9 cellular contexts compared by ENCODE assay signal in genomic region chr1:193111641-193112090, GRCh38. TPM values are rescaled to one million over a fixed set of nuclear protein-coding genes. Genes with fewer than 3 reads are reported as not detected.
DNase-seq lines count a peak whose midpoint lies in the region; ATAC-seq and TF ChIP-seq lines count a peak whose summit lies in the region.
"Had no signal": no experiment of that assay in that cellular context is flagged by ENCODE, and none has a peak within 500 bp of the region (broad histone marks: within the 10 kb centered on the region; RNA-seq: fewer than 3 reads in every experiment).

No MANE protein-coding gene starts in this region.

- H3K4me2 ChIP-seq in OCI-LY1 (ENCODE audit: low read length) (no peak overlapping the region), fibroblast of lung (ENCODE audit: extremely low read depth, insufficient read depth, low read length) (peak overlapping the region; percentile 87)

- WGBS in psoas muscle, 3 donors = 36 to 49% (median 39%) methylated on average over 6 of the region's 6 CpGs

- no peak overlapping the region for H3K4me3 ChIP-seq in OCI-LY1 (ENCODE audit: low read depth, low read length, poor library complexity, severe bottlenecking)
- H3K4me3 ChIP-seq in fibroblast of lung (replicated peaks in 1 of 4; ENCODE audit: control extremely low read depth in 1 of 4, insufficient read depth in 1 of 4, low read depth in 3 of 4, low read length in 4 of 4) = peak overlapping the region in 1 of 4 experiments; percentile 6
- H3K4me3 ChIP-seq in psoas muscle = peak overlapping the region; percentile 23

- H3K79me2 ChIP-seq in OCI-LY1 (ENCODE audit: insufficient read depth, low read length) = no peaks in the 10 kb centered on the region
- H3K79me2 ChIP-seq in fibroblast of lung (ENCODE audit: control insufficient read depth, insufficient read depth, low read length) = no peaks in the 10 kb centered on the region

- H2AFZ ChIP-seq in OCI-LY1 (ENCODE audit: low read length) (0 out of 2 replicates have a peak overlapping the region, but pooled peaks have one; percentile 82), fibroblast of lung (ENCODE audit: low read length) (peak overlapping the region; percentile 62)

- H3K36me3 ChIP-seq in OCI-LY1 (ENCODE audit: insufficient read depth, low read length) = no peaks in the 10 kb centered on the region
- no peaks in the 10 kb centered on the region for H3K36me3 ChIP-seq in fibroblast of lung (ENCODE audit: control insufficient read depth, insufficient read depth, low read length)
- H3K36me3 ChIP-seq in psoas muscle (ENCODE audit: insufficient read depth in 1 of 2, low read depth in 1 of 2) = no peaks in the 10 kb centered on the region

- intact Hi-C loops in psoas muscle (cut with DNase I) = no loop called here

- H3K27me3 ChIP-seq in OCI-LY1 (ENCODE audit: insufficient read depth, low read length) (no peaks in the 10 kb centered on the region), fibroblast of lung (ENCODE audit: control insufficient read depth, insufficient read depth, low read length) (no peaks in the 10 kb centered on the region), psoas muscle (ENCODE audit: insufficient read depth in 3 of 3, low read length in 2 of 3) (no peaks in the 10 kb centered on the region)

- H4K20me1 ChIP-seq in OCI-LY1 (ENCODE audit: insufficient read depth, low read length) (no peaks in the 10 kb centered on the region), fibroblast of lung (ENCODE audit: control insufficient read depth, extremely low read depth, insufficient read depth, low read length) (no peaks in the 10 kb centered on the region)

- TF ChIP-seq CTCF in OCI-LY1 (IDR thresholded peaks at IDR 0.05; ENCODE audit: low read length) (no peak), fibroblast of lung (conservative IDR thresholded peaks at IDR 0.05 in 1 of 2, IDR thresholded peaks at IDR 0.05 in 1 of 2; ENCODE audit: low read depth in 1 of 2, low read length in 2 of 2) (no peak), psoas muscle (IDR thresholded peaks at IDR 0.05) (no peak)

- peak; percentile 71 for DNase-seq in GM04504 (ENCODE audit: low read depth)
- peak; percentile 85 to 90 for DNase-seq in fibroblast of lung (ENCODE audit: low read depth in 2 of 2)
- DNase-seq in psoas muscle = peak; percentile 71 to 75
- DNase-seq in stimulated activated CD4-positive, alpha-beta T cell treated with anti-CD3 and anti-CD28 coated beads, Interleukin-4, amount 100 ng/mL, for 1 hour = no peak
- no peak for DNase-seq in activated CD4-positive, alpha-beta T cell treated with anti-CD3 and anti-CD28 coated beads, Interleukin-2, amount 50 U/mL, for 48 hours
- DNase-seq in iPS-NIHi7 (ENCODE audit: extremely low spot score) = no peak
- DNase-seq: activated CD4-positive, alpha-beta T cell treated with anti-CD3 and anti-CD28 coated beads, Interleukin-2, amount 10 ng/mL, durations not matched to agents 24 days and 14 days had no signal

- no peaks in the 10 kb centered on the region for H3K9me2 ChIP-seq in OCI-LY1 (ENCODE audit: low read depth, low read length)

- H3K9me3 ChIP-seq in OCI-LY1 (ENCODE audit: low read length) (no peaks in the 10 kb centered on the region), fibroblast of lung (ENCODE audit: control insufficient read depth, insufficient read depth, low read depth, low read length) (no peaks in the 10 kb centered on the region), psoas muscle (no peaks in the 10 kb centered on the region)

- no peaks in the 10 kb centered on the region for H3F3A ChIP-seq in OCI-LY1 (ENCODE audit: insufficient read depth, low read length)

- H3K9ac ChIP-seq in OCI-LY1 (ENCODE audit: low read length) (no peak overlapping the region), fibroblast of lung (ENCODE audit: insufficient read depth, low read length) (peak overlapping the region; percentile 41)

- H3K4me1 ChIP-seq in OCI-LY1 (ENCODE audit: insufficient read depth, low read length, severe bottlenecking) (peaks cover 9% of the 10 kb centered on the region), fibroblast of lung (ENCODE audit: control insufficient read depth, extremely low read depth, insufficient read depth, low read length) (peaks cover 28% of the 10 kb centered on the region), psoas muscle (peaks cover 20% of the 10 kb centered on the region)

- H3K27ac ChIP-seq in OCI-LY1 (ENCODE audit: low read depth, low read length, poor library complexity, severe bottlenecking) (no peak overlapping the region), fibroblast of lung (ENCODE audit: insufficient read depth, low read length) (peak overlapping the region; percentile 70), psoas muscle (peak overlapping the region; percentile 84)

- ATAC-seq in psoas muscle (peak; percentile 66 to 75 (median 74)), HG02610 (IDR thresholded peaks at IDR 0.05; ENCODE audit: unreplicated experiment) (no peak)

RNA-seq across cellular contexts. Expression of gene GLRX2, which starts 6.5 kb away (rescaled TPM):
- total RNA-seq in fibroblast of lung (3.3 and 15.9 TPM in 2 replicates), psoas muscle (10 to 100 TPM; 41.3 to 68.1 (median 54.7) TPM)
- polyA plus RNA-seq in fibroblast of lung (27.2 and 28.6 TPM in 2 replicates), psoas muscle (10 to 100 TPM; 48.1 to 97.9 (median 72.8) TPM)
- 30.4 and 32.4 TPM in 2 replicates for polyA plus RNA-seq in fibroblast of lung (2012)
- polyA minus RNA-seq in fibroblast of lung (ENCODE audit: low replicate concordance) = 0.47 and 0.67 TPM in 2 replicates

RNA-seq across cellular contexts. Expression of gene CDC73, which starts 10.2 kb away (rescaled TPM):
- total RNA-seq in fibroblast of lung (14.6 and 18.7 TPM in 2 replicates), psoas muscle (10 to 100 TPM; 24.9 to 30.1 (median 28.5) TPM)
- polyA plus RNA-seq in fibroblast of lung (51.0 and 69.8 TPM in 2 replicates), psoas muscle (10 to 100 TPM in 1 of 3 donors, 1 to 10 TPM in 2; 5.3 to 16.4 (median 8.3) TPM)
- 37.9 and 40.8 TPM in 2 replicates for polyA plus RNA-seq in fibroblast of lung (2012)
- 2.1 and 3.3 TPM in 2 replicates for polyA minus RNA-seq in fibroblast of lung (ENCODE audit: low replicate concordance)

RNA-seq across cellular contexts. Expression of gene RO60, which starts 52.3 kb away (rescaled TPM):
- total RNA-seq in fibroblast of lung (164 and 207 TPM in 2 replicates), psoas muscle (10 to 100 TPM; 35.1 to 44.3 (median 39.7) TPM)
- polyA plus RNA-seq in fibroblast of lung (39.5 and 44.0 TPM in 2 replicates), psoas muscle (10 to 100 TPM in 1 of 3 donors, 1 to 10 TPM in 2; 6.6 to 29.7 (median 6.8) TPM)
- 18.0 and 23.1 TPM in 2 replicates for polyA plus RNA-seq in fibroblast of lung (2012)
- 22.3 and 28.9 TPM in 2 replicates for polyA minus RNA-seq in fibroblast of lung (ENCODE audit: low replicate concordance)

RNA-seq across cellular contexts. Expression of gene UCHL5, which starts 52.5 kb away (rescaled TPM):
- total RNA-seq in fibroblast of lung = 19.5 and 24.1 TPM in 2 replicates
- 29.6 and 33.4 TPM in 2 replicates for polyA plus RNA-seq in fibroblast of lung
- 24.2 and 31.2 TPM in 2 replicates for polyA plus RNA-seq in fibroblast of lung (2012)
- polyA minus RNA-seq in fibroblast of lung (ENCODE audit: low replicate concordance) = 1.7 and 2.1 TPM in 2 replicates
- total RNA-seq in psoas muscle = 10 to 100 TPM; 28.3 to 43.3 (median 34.1) TPM
- 10 to 100 TPM; 18.6 to 44.2 (median 25.1) TPM for polyA plus RNA-seq in psoas muscle

Comparison
In these comparisons a context has a peak if more than half of its experiments do, and no peak if none do; other contexts are left out.
1. DNase-seq: peak in GM04504 (single experiment), fibroblast of lung (2 of 2) and psoas muscle (2 of 2); none in stimulated activated CD4-positive, alpha-beta T cell treated with anti-CD3 and anti-CD28 coated beads, Interleukin-4, amount 100 ng/mL, for 1 hour (single experiment), activated CD4-positive, alpha-beta T cell treated with anti-CD3 and anti-CD28 coated beads, Interleukin-2, amount 50 U/mL, for 48 hours (0 of 2) and iPS-NIHi7 (single experiment).